In the genomic region with DNA sequence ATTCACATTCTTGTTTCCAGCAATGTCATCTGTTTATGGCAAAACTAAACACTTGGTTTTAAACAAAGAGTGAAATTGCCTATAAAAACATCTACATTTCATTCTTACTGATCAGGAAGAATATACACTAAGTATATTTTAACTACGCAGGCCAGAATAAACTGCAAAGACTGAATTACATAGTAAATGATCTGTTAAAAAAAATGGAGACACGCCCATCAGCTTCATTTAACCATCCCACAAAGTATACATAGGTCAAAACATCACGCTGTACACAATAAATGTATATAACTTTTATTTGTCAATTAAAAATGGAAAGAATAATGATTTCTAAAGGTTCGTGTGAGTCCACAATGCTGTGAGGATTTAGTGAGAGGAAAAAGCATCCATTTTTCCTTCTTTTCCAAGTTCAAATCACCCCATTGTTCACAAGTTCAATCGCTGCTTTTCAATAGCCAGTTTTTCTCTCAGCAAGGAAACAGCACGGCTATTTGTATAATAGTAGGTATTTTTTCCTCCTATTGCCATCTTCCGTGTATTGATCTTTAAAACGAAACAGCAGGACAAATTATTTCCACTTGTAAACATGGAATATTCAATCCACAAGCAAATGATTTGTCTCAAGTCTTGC, we compare ENCODE assay signal across 17 cellular contexts.
DNase-seq lines count a peak whose midpoint lies in the region; ATAC-seq and TF ChIP-seq lines count a peak whose summit lies in the region.
"Had no signal": no experiment of that assay in that cellular context is flagged by ENCODE, and none has a peak within 500 bp of the region (broad histone marks: within the 10 kb centered on the region; RNA-seq: fewer than 3 reads in every experiment).

No MANE protein-coding gene starts in this region.

- no peak overlapping the region for H3K4me3 ChIP-seq in BLaER1
- no peak overlapping the region for H3K4me3 ChIP-seq in HEK293 (ENCODE audit: low read depth, low read length)
- H3K4me3 ChIP-seq: SJCRH30 had no signal

- H3K36me3 ChIP-seq in BLaER1 (peaks cover 57% of the 10 kb centered on the region), HEK293 (ENCODE audit: control insufficient read depth in 2 of 2, insufficient read depth in 1 of 2, low read length in 2 of 2) (peaks cover 8 to 50% of the 10 kb centered on the region in 2 experiments; a peak in 2 of 3 replicates)

- H3K4me1 ChIP-seq in BLaER1 = peaks cover 58% of the 10 kb centered on the region
- peaks cover 9% of the 10 kb centered on the region; the same call in 1 of the 2 replicates for H3K4me1 ChIP-seq in HEK293 (ENCODE audit: control insufficient read depth, insufficient read depth, low read length)

- ATAC-seq in HG02798 (IDR thresholded peaks at IDR 0.05; ENCODE audit: poor library complexity, unreplicated experiment) = no peak

- DNase-seq in caudate nucleus (lab: John Stamatoyannopoulos, UW) (no peak), medulla oblongata (ENCODE audit: extremely low spot score) (peak; percentile 50), SIG-M5 treated with dmso at 0.1 percent for 504 hours (lab: John Stamatoyannopoulos, UW; ENCODE audit: unreplicated experiment) (no peak), NCI-H82 treated with DMSO at 0.1 percent for 48 hours (lab: John Stamatoyannopoulos, UW; ENCODE audit: unreplicated experiment) (no peak), SIG-M5 (lab: John Stamatoyannopoulos, UW) (no peak)
- DNase-seq: C1 segment of cervical spinal cord, DND-41, H7, NCI-H1105, NCI-H1694, NCI-H2107, NCI-H345, NCI-H526, SJCRH30 had no signal

- POLR2A ChIA-PET in HEK293 (lab: Yijun Ruan, JAX) = no interaction called here

- CTCF ChIA-PET in HEK293 (lab: Yijun Ruan, JAX) = no interaction called here

- H3K27ac ChIP-seq in BLaER1 (no peak overlapping the region), HEK293 (ENCODE audit: extremely low read depth, low read depth, low read length) (no peak overlapping the region), caudate nucleus (ENCODE audit: low read depth, low read length) (peak overlapping the region; percentile 63)
- H3K27ac ChIP-seq: SJCRH30 had no signal

- H4K20me1 ChIP-seq in BLaER1 = peaks cover 82% of the 10 kb centered on the region

- no peak overlapping the region for H3K9ac ChIP-seq in BLaER1

- H3K4me2 ChIP-seq in BLaER1 = peak overlapping the region; percentile 99

- TF ChIP-seq CTCF in HEK293 (tag by site-specific recombination; IDR thresholded peaks at IDR 0.05) = no peak

- H3K27me3 ChIP-seq in BLaER1 = no peaks in the 10 kb centered on the region
- H3K27me3 ChIP-seq: SJCRH30 had no signal

- H3K9me3 ChIP-seq in BLaER1 (no peaks in the 10 kb centered on the region), HEK293 (ENCODE audit: control insufficient read depth, insufficient read depth, low read depth, low read length) (no peaks in the 10 kb centered on the region)
- H3K9me3 ChIP-seq: SJCRH30 had no signal

TF ChIP-seq in HEK293, 187 proteins besides CTCF, POLR2A, EP300 and RAD21:
- TF ChIP-seq ZNF404 (tag by site-specific recombination; IDR thresholded peaks at IDR 0.05) = no peak
- 0 out of 2 replicates have a peak, but pooled peaks have one; percentile 11 for TF ChIP-seq PRDM6 (tag by site-specific recombination; IDR thresholded peaks at IDR 0.05)
- TF ChIP-seq ZNF510 (tag by site-specific recombination; IDR thresholded peaks at IDR 0.05; ENCODE audit: insufficient replicate concordance) = no peak
- TF ChIP-seq, protein P1, sequence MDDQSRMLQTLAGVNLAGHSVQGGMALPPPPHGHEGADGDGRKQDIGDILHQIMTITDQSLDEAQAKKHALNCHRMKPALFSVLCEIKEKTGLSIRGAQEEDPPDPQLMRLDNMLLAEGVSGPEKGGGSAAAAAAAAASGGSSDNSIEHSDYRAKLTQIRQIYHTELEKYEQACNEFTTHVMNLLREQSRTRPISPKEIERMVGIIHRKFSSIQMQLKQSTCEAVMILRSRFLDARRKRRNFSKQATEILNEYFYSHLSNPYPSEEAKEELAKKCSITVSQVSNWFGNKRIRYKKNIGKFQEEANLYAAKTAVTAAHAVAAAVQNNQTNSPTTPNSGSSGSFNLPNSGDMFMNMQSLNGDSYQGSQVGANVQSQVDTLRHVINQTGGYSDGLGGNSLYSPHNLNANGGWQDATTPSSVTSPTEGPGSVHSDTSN (CRISPR knock-in tag; IDR thresholded peaks at IDR 0.05) = no peak
- TF ChIP-seq, protein P2, sequence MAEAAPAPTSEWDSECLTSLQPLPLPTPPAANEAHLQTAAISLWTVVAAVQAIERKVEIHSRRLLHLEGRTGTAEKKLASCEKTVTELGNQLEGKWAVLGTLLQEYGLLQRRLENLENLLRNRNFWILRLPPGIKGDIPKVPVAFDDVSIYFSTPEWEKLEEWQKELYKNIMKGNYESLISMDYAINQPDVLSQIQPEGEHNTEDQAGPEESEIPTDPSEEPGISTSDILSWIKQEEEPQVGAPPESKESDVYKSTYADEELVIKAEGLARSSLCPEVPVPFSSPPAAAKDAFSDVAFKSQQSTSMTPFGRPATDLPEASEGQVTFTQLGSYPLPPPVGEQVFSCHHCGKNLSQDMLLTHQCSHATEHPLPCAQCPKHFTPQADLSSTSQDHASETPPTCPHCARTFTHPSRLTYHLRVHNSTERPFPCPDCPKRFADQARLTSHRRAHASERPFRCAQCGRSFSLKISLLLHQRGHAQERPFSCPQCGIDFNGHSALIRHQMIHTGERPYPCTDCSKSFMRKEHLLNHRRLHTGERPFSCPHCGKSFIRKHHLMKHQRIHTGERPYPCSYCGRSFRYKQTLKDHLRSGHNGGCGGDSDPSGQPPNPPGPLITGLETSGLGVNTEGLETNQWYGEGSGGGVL (tag by site-specific recombination; IDR thresholded peaks at IDR 0.05) = no peak
